13 cellular contexts compared by ENCODE assay signal in the genomic region with DNA sequence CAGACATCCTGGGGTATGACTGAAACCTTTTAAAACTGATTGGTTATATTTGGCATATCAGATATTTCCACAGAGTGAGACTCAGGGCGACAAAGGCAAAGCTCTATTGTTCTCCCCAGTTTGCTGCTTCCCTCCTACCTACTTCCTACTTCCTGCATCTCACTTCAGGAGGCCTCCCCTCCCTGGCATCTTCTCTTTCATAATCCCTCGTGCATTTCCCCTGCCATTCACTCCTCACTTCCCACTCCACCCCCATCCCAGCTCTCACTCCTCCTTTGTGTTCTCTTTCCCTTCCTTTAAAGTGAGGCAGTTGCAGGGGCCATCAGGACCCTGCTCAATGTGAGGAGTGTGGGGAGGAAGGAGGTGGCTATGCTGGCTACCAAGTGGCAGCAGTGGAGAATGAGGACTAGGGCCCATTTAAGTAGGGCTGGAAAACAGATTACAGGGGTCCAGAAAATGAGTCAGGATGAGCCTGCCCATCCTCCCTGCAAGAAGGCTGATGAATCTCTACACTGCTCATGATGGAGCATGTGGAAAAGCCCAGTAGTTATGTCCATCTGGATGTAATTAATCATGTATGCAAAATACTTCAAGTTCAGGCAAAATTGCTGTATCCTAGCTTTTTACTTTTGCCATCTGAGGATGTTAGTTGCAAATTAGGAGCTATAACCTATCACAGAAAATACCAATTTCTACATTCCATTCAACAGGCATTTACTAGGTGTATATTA.
DNase-seq lines count a peak whose midpoint lies in the region; ATAC-seq and TF ChIP-seq lines count a peak whose summit lies in the region.
"Had no signal": no experiment of that assay in that cellular context is flagged by ENCODE, and none has a peak within 500 bp of the region (broad histone marks: within the 10 kb centered on the region; RNA-seq: fewer than 3 reads in every experiment).

No MANE protein-coding gene starts in this region.

- H3K9me3 ChIP-seq in thoracic aorta = no peaks in the 10 kb centered on the region

- no peaks in the 10 kb centered on the region for H3K36me3 ChIP-seq in thoracic aorta

- H3K27me3 ChIP-seq in thoracic aorta (replicated peaks; ENCODE audit: insufficient read depth) = no peaks in the 10 kb centered on the region

- H3K4me3 ChIP-seq in coronary artery (no peak overlapping the region), thoracic aorta (no peak overlapping the region)

- H3K27ac ChIP-seq in coronary artery (peak overlapping the region; percentile 13 to 15), thoracic aorta (peak overlapping the region; percentile 60 to 81)
- H3K27ac ChIP-seq: 22Rv1, RWPE1 had no signal

- no peak for TF ChIP-seq CTCF in coronary artery (IDR thresholded peaks at IDR 0.05)
- no peak for TF ChIP-seq CTCF in thoracic aorta (IDR thresholded peaks at IDR 0.05)

- ATAC-seq in thoracic aorta (ENCODE audit: insufficient number of reproducible peaks, low FRiP score, low read depth) = no peak
- ATAC-seq in HG03108 (IDR thresholded peaks at IDR 0.05; ENCODE audit: unreplicated experiment) = no peak
- ATAC-seq: activated CD8-positive, alpha-beta T cell treated with anti-CD3 and anti-CD28 coated beads for 36 hours had no signal

- H3K4me1 ChIP-seq in thoracic aorta (ENCODE audit: control insufficient read depth in 1 of 2, low read depth in 2 of 2) = peaks cover 8 to 20% of the 10 kb centered on the region in 2 donors

- DNase-seq in SIG-M5 treated with dmso at 0.1 percent for 504 hours (lab: John Stamatoyannopoulos, UW; ENCODE audit: unreplicated experiment) (peak; percentile 2), SIG-M5 (lab: John Stamatoyannopoulos, UW) (no peak), coronary artery (ENCODE audit: low spot score) (no peak), iPS-NIHi11 (ENCODE audit: low spot score) (peak; percentile 29), thoracic aorta (ENCODE audit: low spot score) (no peak), NCI-H1092 (lab: John Stamatoyannopoulos, UW) (no peak), NCI-H2171 treated with DMSO at 0.1 percent for 48 hours (lab: John Stamatoyannopoulos, UW) (no peak)
- DNase-seq: activated CD8-positive, alpha-beta T cell treated with anti-CD3 and anti-CD28 coated beads for 36 hours; naive B cell; NCI-H1417 had no signal

Comparison
In these comparisons a context has a peak if more than half of its experiments do, and no peak if none do; other contexts are left out.
1. DNase-seq: peak in SIG-M5 treated with dmso at 0.1 percent for 504 hours (single experiment) and iPS-NIHi11 (single experiment); none in SIG-M5 (single experiment), coronary artery (single experiment), thoracic aorta (single experiment), NCI-H1092 (single experiment) and NCI-H2171 treated with DMSO at 0.1 percent for 48 hours (single experiment).